In the genomic region with DNA sequence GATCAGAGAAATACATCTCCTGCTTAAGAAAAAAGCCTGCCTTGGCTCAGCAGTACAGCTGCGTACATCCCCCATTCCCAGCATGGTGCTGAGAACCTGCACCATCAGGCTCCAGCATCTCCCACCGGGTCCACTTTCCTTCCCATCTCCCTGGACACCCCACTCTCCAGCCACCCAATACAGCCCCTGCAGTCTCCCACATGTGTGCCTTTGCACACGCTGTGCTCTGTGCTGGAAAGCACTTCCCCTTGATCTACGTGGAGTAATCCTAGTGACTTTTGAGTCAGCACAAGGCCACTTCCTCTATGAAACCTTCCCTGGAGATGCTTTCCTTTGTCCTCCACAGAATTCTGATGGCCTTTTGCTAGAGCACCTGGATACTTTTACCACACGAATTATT, we compare ENCODE assay signal across 11 cellular contexts. TPM values are rescaled to one million over a fixed set of nuclear protein-coding genes. Genes with fewer than 3 reads are reported as not detected.
DNase-seq lines count a peak whose midpoint lies in the region; ATAC-seq and TF ChIP-seq lines count a peak whose summit lies in the region.
"Had no signal": no experiment of that assay in that cellular context is flagged by ENCODE, and none has a peak within 500 bp of the region (broad histone marks: within the 10 kb centered on the region; RNA-seq: fewer than 3 reads in every experiment).

No MANE protein-coding gene starts in this region.

- intact Hi-C loops in MCF 10A (cut with micrococcal nuclease) (loop anchor here (5.0 kb wide), 1 partner anchor 35 kb away; no protein-coding TSS in a partner anchor), breast epithelium (cut with DNase I; ENCODE audit: low total_unique reads) (no loop called here), left lung (cut with DNase I) (no loop called here)

- H3K4me1 Mint-ChIP-seq in MCF 10A (ENCODE audit: insufficient read depth, unreplicated experiment) (peaks cover 10% of the 10 kb centered on the region), T-helper 17 cell (peaks cover 38% of the 10 kb centered on the region)
- peaks cover 86% of the 10 kb centered on the region for H3K4me1 Mint-ChIP-seq in stimulated activated naive CD8-positive, alpha-beta T cell treated with anti-CD3 and anti-CD28 coated beads, Interleukin-15, amount 100 ng/mL, for 72 hours

- no peaks in the 10 kb centered on the region for H3K27me3 Mint-ChIP-seq in MCF 10A (ENCODE audit: insufficient read depth, unreplicated experiment)
- no peaks in the 10 kb centered on the region for H3K27me3 Mint-ChIP-seq in T-helper 17 cell
- H3K27me3 Mint-ChIP-seq in stimulated activated naive CD8-positive, alpha-beta T cell treated with anti-CD3 and anti-CD28 coated beads, Interleukin-15, amount 100 ng/mL, for 72 hours = no peaks in the 10 kb centered on the region

- H3K4me3 Mint-ChIP-seq in MCF 10A (ENCODE audit: unreplicated experiment) = no peak overlapping the region
- H3K4me3 Mint-ChIP-seq in T-helper 17 cell = no peak overlapping the region
- H3K4me3 Mint-ChIP-seq in stimulated activated naive CD8-positive, alpha-beta T cell treated with anti-CD3 and anti-CD28 coated beads, Interleukin-15, amount 100 ng/mL, for 72 hours = no peak overlapping the region

- H3K27me3 ChIP-seq in breast epithelium (no peaks in the 10 kb centered on the region), left lung (no peaks in the 10 kb centered on the region)
- H3K27me3 ChIP-seq: heart right ventricle, ovary had no signal

- CTCF ChIA-PET in MCF 10A (lab: Yijun Ruan, JAX) = interaction anchor here (0.6 to 1.4 kb wide), 6 partner anchors 11 to 159 kb away, joined by 3 to 4 read pairs (median 3); no protein-coding TSS in a partner anchor

- no peak overlapping the region for H3K27ac ChIP-seq in breast epithelium
- peak overlapping the region in 1 of 2 donors; percentile 3 for H3K27ac ChIP-seq in left lung
- H3K27ac ChIP-seq: heart right ventricle, ovary had no signal

- POLR2A ChIA-PET in MCF 10A (lab: Yijun Ruan, JAX) = no interaction called here

- no peaks in the 10 kb centered on the region for H3K9me3 Mint-ChIP-seq in MCF 10A (ENCODE audit: unreplicated experiment)
- peaks cover 22 to 25% of the 10 kb centered on the region in 2 donors for H3K9me3 Mint-ChIP-seq in stimulated activated naive CD8-positive, alpha-beta T cell treated with anti-CD3 and anti-CD28 coated beads, Interleukin-15, amount 100 ng/mL, for 72 hours

- H3K27ac Mint-ChIP-seq in MCF 10A (ENCODE audit: low read depth, unreplicated experiment) (peak overlapping the region; percentile 25), T-helper 17 cell (peak overlapping the region; percentile 84)
- H3K27ac Mint-ChIP-seq in stimulated activated naive CD8-positive, alpha-beta T cell treated with anti-CD3 and anti-CD28 coated beads, Interleukin-15, amount 100 ng/mL, for 72 hours = peak overlapping the region; percentile 29 to 91

- H3K36me3 Mint-ChIP-seq in MCF 10A (ENCODE audit: insufficient read depth, unreplicated experiment) (peaks cover 93% of the 10 kb centered on the region), T-helper 17 cell (ENCODE audit: low read depth) (peaks cover 27% of the 10 kb centered on the region)

- H3K4me3 ChIP-seq in breast epithelium (no peak overlapping the region), left lung (no peak overlapping the region)
- H3K4me3 ChIP-seq: heart right ventricle, ovary had no signal

- H3K9me3 ChIP-seq in breast epithelium (no peaks in the 10 kb centered on the region), T-helper 17 cell (ENCODE audit: control insufficient read depth, low read length, poor library complexity, severe bottlenecking) (no peaks in the 10 kb centered on the region), left lung (no peaks in the 10 kb centered on the region)
- H3K9me3 ChIP-seq: heart right ventricle, ovary had no signal

- TF ChIP-seq POLR2A in breast epithelium (IDR thresholded peaks at IDR 0.05) = no peak

- no peak for TF ChIP-seq CTCF in MCF 10A (IDR thresholded peaks at IDR 0.05; ENCODE audit: unreplicated experiment)
- TF ChIP-seq CTCF in breast epithelium (IDR thresholded peaks at IDR 0.05) = no peak
- no peak for TF ChIP-seq CTCF in left lung (IDR thresholded peaks at IDR 0.05)

- no peaks in the 10 kb centered on the region for H3K4me1 ChIP-seq in breast epithelium
- peaks cover 0 to 7% of the 10 kb centered on the region in 2 donors for H3K4me1 ChIP-seq in left lung

- peaks cover 3% of the 10 kb centered on the region for H3K36me3 ChIP-seq in breast epithelium
- peaks cover 0 to 100% of the 10 kb centered on the region in 2 donors for H3K36me3 ChIP-seq in left lung
- H3K36me3 ChIP-seq: ovary had no signal

- no TSS peak for BruUV-seq in MCF 10A (replicated peaks; lab: Mats Ljungman, UMichigan)

- DNase-seq in MCF 10A (ENCODE audit: unreplicated experiment) (no peak), breast epithelium (ENCODE audit: low spot score in 2 of 2) (no peak), T-helper 17 cell (no peak), left lung (no peak), DMS153 treated with DMSO at 0.1 percent for 48 hours (lab: John Stamatoyannopoulos, UW; ENCODE audit: unreplicated experiment) (no peak)
- DNase-seq in stimulated activated naive CD8-positive, alpha-beta T cell treated with anti-CD3 and anti-CD28 coated beads, Interleukin-15, amount 100 ng/mL, for 72 hours = no peak
- no peak for DNase-seq in stimulated activated CD4-positive, alpha-beta T cell treated with anti-CD3 and anti-CD28 coated beads, Interleukin-4, amount 100 ng/mL, for 1 hour
- no peak for DNase-seq in stimulated activated CD4-positive, alpha-beta T cell treated with anti-CD3 and anti-CD28 coated beads, Interleukin-4, amount 100 ng/mL, for 4 hours
- DNase-seq: activated T-cell treated with anti-CD3 and anti-CD28 coated beads, Interleukin-2, amount 50 U/mL, for 48 hours; heart right ventricle; ovary had no signal

- ATAC-seq in T-helper 17 cell (peak; percentile 26), left lung (peak; percentile 65)
- ATAC-seq in stimulated activated naive CD8-positive, alpha-beta T cell treated with anti-CD3 and anti-CD28 coated beads, Interleukin-15, amount 100 ng/mL, for 72 hours = no peak

RNA-seq across cellular contexts. Expression of a gene that starts 17.0 kb away (rescaled TPM):
- total RNA-seq in MCF 10A (2022) (32.3 and 36.9 TPM in 2 replicates), breast epithelium (10 to 100 TPM; 44.2 to 79.6 (median 59.4) TPM), T-helper 17 cell (10 to 100 TPM; 80.7 to 86.4 TPM), left lung (100 to 1,000 TPM; 118 to 144 TPM)

Comparison
In these comparisons a context has a peak if more than half of its experiments do, and no peak if none do; other contexts are left out.
1. H3K27ac Mint-ChIP-seq: peak in every context shown above with its lines; median percentile 84 in T-helper 17 cell; 60 in stimulated activated naive CD8-positive, alpha-beta T cell treated with anti-CD3 and anti-CD28 coated beads, Interleukin-15, amount 100 ng/mL, for 72 hours; 25 in MCF 10A.